20 cellular contexts compared by ENCODE assay signal in genomic region chr16:58119509-58119845, GRCh38. TPM values are rescaled to one million over a fixed set of nuclear protein-coding genes. Genes with fewer than 3 reads are reported as not detected.
DNase-seq lines count a peak whose midpoint lies in the region; ATAC-seq and TF ChIP-seq lines count a peak whose summit lies in the region.
"Had no signal": no experiment of that assay in that cellular context is flagged by ENCODE, and none has a peak within 500 bp of the region (broad histone marks: within the 10 kb centered on the region; RNA-seq: fewer than 3 reads in every experiment).

No MANE protein-coding gene starts in this region.

- H3K27me3 ChIP-seq in rectal smooth muscle tissue (ENCODE audit: control insufficient read depth, insufficient read depth, low read length) (no peaks in the 10 kb centered on the region), Peyer's patch (no peaks in the 10 kb centered on the region)
- H3K27me3 ChIP-seq: ovary had no signal

- ATAC-seq in T-helper 17 cell (no peak), left ventricle myocardium superior (peak; percentile 44), GM18519 (IDR thresholded peaks at IDR 0.05; ENCODE audit: low FRiP score, unreplicated experiment) (no peak), GM21723 (IDR thresholded peaks at IDR 0.05; ENCODE audit: unreplicated experiment) (no peak)

- H3K27ac Mint-ChIP-seq in T-helper 17 cell: peak overlapping the region; percentile 57

- no peaks in the 10 kb centered on the region for H3K36me3 Mint-ChIP-seq in T-helper 17 cell (ENCODE audit: low read depth)

- no peaks in the 10 kb centered on the region for H3K9me3 ChIP-seq in T-helper 17 cell (ENCODE audit: control insufficient read depth, low read length, poor library complexity, severe bottlenecking)
- H3K9me3 ChIP-seq in Peyer's patch: no peaks in the 10 kb centered on the region
- H3K9me3 ChIP-seq: ovary had no signal

- intact Hi-C loops in left ventricle myocardium superior (cut with micrococcal nuclease): no loop called here

- H3K27me3 Mint-ChIP-seq in T-helper 17 cell: no peaks in the 10 kb centered on the region

- H3K4me1 Mint-ChIP-seq in T-helper 17 cell: peaks cover 35% of the 10 kb centered on the region

- H3K4me3 Mint-ChIP-seq in T-helper 17 cell: no peak overlapping the region
- H3K4me3 Mint-ChIP-seq: CD8-positive, alpha-beta memory T cell; mesothelial cell of epicardium had no signal

- H3K4me3 ChIP-seq in rectal smooth muscle tissue (ENCODE audit: low read length) (no peak overlapping the region), Peyer's patch (no peak overlapping the region)
- H3K4me3 ChIP-seq: GM23248, ovary, SK-N-MC had no signal

- no peak for TF ChIP-seq POLR2A in Peyer's patch (IDR thresholded peaks at IDR 0.05)

- DNase-seq in NCI-H1048 (lab: John Stamatoyannopoulos, UW): peak; percentile 12
- no peak for DNase-seq in T-helper 17 cell
- no peak for DNase-seq in left ventricle myocardium superior
- no peak for DNase-seq in NCI-H187 (lab: John Stamatoyannopoulos, UW)
- no peak for DNase-seq in Peyer's patch
- DNase-seq: activated CD4-positive, alpha-beta T cell treated with anti-CD3 and anti-CD28 coated beads for 4 hours; CD8-positive, alpha-beta memory T cell; dermis blood vessel endothelial cell; NCI-H524; OCI-M1; ovary; stimulated activated naive CD4-positive, alpha-beta T cell treated with Interleukin-2 at 50 U/mL for 16 hours; T1000 had no signal

- peaks cover 9% of the 10 kb centered on the region for H3K36me3 ChIP-seq in rectal smooth muscle tissue (ENCODE audit: control insufficient read depth, insufficient read depth, low read length)
- peaks cover 0 to 19% (median 0%) of the 10 kb centered on the region in 3 donors for H3K36me3 ChIP-seq in Peyer's patch
- H3K36me3 ChIP-seq: ovary had no signal

- H3K27ac ChIP-seq in rectal smooth muscle tissue (ENCODE audit: low read depth, low read length): peak overlapping the region; percentile 49
- H3K27ac ChIP-seq in Peyer's patch: no peak overlapping the region
- H3K27ac ChIP-seq: GM23248, KMS-11, ovary, SK-N-MC had no signal

- no peak for TF ChIP-seq CTCF in Peyer's patch (IDR thresholded peaks at IDR 0.05)

- H3K4me1 ChIP-seq in rectal smooth muscle tissue (ENCODE audit: control insufficient read depth, insufficient read depth, low read length): peaks cover 39% of the 10 kb centered on the region
- peaks cover 0 to 60% (median 4%) of the 10 kb centered on the region in 4 donors for H3K4me1 ChIP-seq in Peyer's patch

- no peak overlapping the region for H3K9ac ChIP-seq in rectal smooth muscle tissue (ENCODE audit: low read length)
- H3K9ac ChIP-seq: GM23248, KMS-11 had no signal

RNA-seq across cellular contexts. Expression of gene CFAP20, which starts 9.7 kb away (rescaled TPM):
- 100 to 1,000 TPM; 121 to 195 TPM for total RNA-seq in T-helper 17 cell
- 37.2 TPM for total RNA-seq in left ventricle myocardium superior
- 10 to 100 TPM in 3 of 4 donors, 1 to 10 TPM in 1; 5.8 to 47.7 (median 31.1) TPM for total RNA-seq in Peyer's patch
